ENCODE assay signal across 18 cellular contexts in the genomic region with DNA sequence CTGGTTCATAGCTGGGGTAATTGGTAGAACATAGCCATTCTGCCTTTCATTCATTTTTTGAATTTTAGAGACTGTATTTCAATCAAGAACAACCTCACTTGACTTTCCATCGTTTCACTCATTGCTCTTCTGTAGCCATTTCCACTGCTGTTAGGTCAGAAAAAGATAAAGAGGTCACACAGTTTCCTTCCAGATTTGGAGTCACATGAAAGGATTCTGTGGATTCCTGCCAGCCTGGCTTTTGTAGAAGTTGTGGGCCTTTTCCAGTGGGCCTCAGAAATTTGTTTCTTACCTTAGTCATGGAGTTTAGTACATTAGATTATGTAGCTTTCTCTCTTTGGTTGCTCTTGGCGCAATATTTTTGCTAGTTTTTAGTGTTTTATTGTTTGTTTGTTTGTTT.
A peak's percentile ranks its signal among the peaks of the same experiment; 100 is the strongest.
DNase-seq lines count a peak whose midpoint lies in the region; ATAC-seq and TF ChIP-seq lines count a peak whose summit lies in the region.
"Had no signal": no experiment of that assay in that cellular context is flagged by ENCODE, and none has a peak within 500 bp of the region (broad histone marks: within the 10 kb centered on the region; RNA-seq: fewer than 3 reads in every experiment).

No MANE protein-coding gene starts in this region.

- H3K4me1 ChIP-seq in heart right ventricle (peaks cover 0 to 70% (median 34%) of the 10 kb centered on the region in 9 donors), rectal smooth muscle tissue (ENCODE audit: control insufficient read depth, insufficient read depth, low read length) (peaks cover 15% of the 10 kb centered on the region), transverse colon (peaks cover 0 to 38% (median 2%) of the 10 kb centered on the region in 4 donors)

- no peaks in the 10 kb centered on the region for H3K27me3 ChIP-seq in heart right ventricle
- H3K27me3 ChIP-seq in dorsolateral prefrontal cortex, result no peaks in the 10 kb centered on the region
- no peaks in the 10 kb centered on the region for H3K27me3 ChIP-seq in rectal smooth muscle tissue (ENCODE audit: control insufficient read depth, insufficient read depth, low read length)
- H3K27me3 ChIP-seq in transverse colon, result no peaks in the 10 kb centered on the region

- H3K36me3 ChIP-seq in heart right ventricle (no peaks in the 10 kb centered on the region), rectal smooth muscle tissue (ENCODE audit: control insufficient read depth, insufficient read depth, low read length) (no peaks in the 10 kb centered on the region), transverse colon (no peaks in the 10 kb centered on the region)

- H3K9ac ChIP-seq in rectal smooth muscle tissue (ENCODE audit: low read length), result no peak overlapping the region

- no peak for TF ChIP-seq CTCF in heart right ventricle (IDR thresholded peaks at IDR 0.05)
- TF ChIP-seq CTCF in dorsolateral prefrontal cortex (IDR thresholded peaks at IDR 0.05 in 54 of 56, conservative IDR thresholded peaks at IDR 0.05 in 2 of 56; ENCODE audit: low read depth in 1 of 56, partially characterized antibody in 56 of 56), result no peak
- TF ChIP-seq CTCF in transverse colon (IDR thresholded peaks at IDR 0.05), result no peak

- H3K27ac ChIP-seq in heart right ventricle, result peak overlapping the region in 8 of 10 donors; percentile 56 to 83 (median 72)
- H3K27ac ChIP-seq in dorsolateral prefrontal cortex, result peak overlapping the region in 55 of 59 donors; percentile 9 to 90 (median 72)
- peak overlapping the region; percentile 48 for H3K27ac ChIP-seq in rectal smooth muscle tissue (ENCODE audit: low read depth, low read length)
- peak overlapping the region; percentile 53 to 70 (median 62) for H3K27ac ChIP-seq in transverse colon

- TF ChIP-seq POLR2A in transverse colon (IDR thresholded peaks at IDR 0.05), result no peak

- TF ChIP-seq EP300 in transverse colon (IDR thresholded peaks at IDR 0.05; ENCODE audit: low read depth), result no peak

- in situ Hi-C loops in transverse colon (cut with MboI; ENCODE audit: low pct_ligation_motif_present in 1 of 4, low pct_unique_long_range_greater_than_20kb in 1 of 4, low sequenced_read_pairs in 3 of 4), result no loop called here

- ATAC-seq in heart right ventricle, result peak in 1 of 8 donors; percentile 15
- ATAC-seq in Right ventricle myocardium inferior, result no peak
- ATAC-seq: activated CD8-positive, alpha-beta T cell treated with anti-CD3 and anti-CD28 coated beads, Interleukin-2, amount 10 ng/mL, durations not matched to agents 7 days and 5 days had no signal

- WGBS in heart right ventricle, 2 donors, result 62 to 65% methylated on average over 2 of the region's 2 CpGs
- WGBS in transverse colon (ENCODE audit: low coverage in 1 of 2), 2 donors, result 82 to 92% methylated on average over 2 of the region's 2 CpGs

- intact Hi-C loops in heart right ventricle (cut with DNase I), result no loop called here
- intact Hi-C loops in Right ventricle myocardium inferior (cut with DNase I), result no loop called here
- intact Hi-C loops in dorsolateral prefrontal cortex (cut with DNase I), result no loop called here
- intact Hi-C loops in transverse colon (cut with DNase I; ENCODE audit: low total_unique reads), result no loop called here

- no peak for DNase-seq in heart right ventricle
- no peak for DNase-seq in Right ventricle myocardium inferior (ENCODE audit: missing footprints)
- DNase-seq in dorsolateral prefrontal cortex, result no peak
- DNase-seq in transverse colon, result no peak
- DNase-seq in NCI-H748 (lab: John Stamatoyannopoulos, UW; ENCODE audit: unreplicated experiment), result no peak
- no peak for DNase-seq in 8988T
- DNase-seq in SW 1271 (lab: John Stamatoyannopoulos, UW), result no peak
- DNase-seq: activated CD4-positive, CD25-positive, alpha-beta regulatory T cell; activated CD8-positive, alpha-beta T cell treated with anti-CD3 and anti-CD28 coated beads, Interleukin-2, amount 10 ng/mL, durations not matched to agents 7 days and 5 days; activated naive CD8-positive, alpha-beta T cell treated with anti-CD3 and anti-CD28 coated beads, Interleukin-2, amount 10 ng/mL, durations not matched to agents 7 days and 5 days; KG1; midbrain; NCI-H1092; NCI-H2029 treated with DMSO at 0.1 percent for 48 hours; NCI-H510A treated with DMSO at 0.1 percent for 48 hours; SIG-M5; stimulated activated CD4-positive, alpha-beta T cell treated with anti-CD3 and anti-CD28 coated beads, Interleukin-4, amount 100 ng/mL, for 1 hour had no signal

- H3K4me3 ChIP-seq in heart right ventricle (no peak overlapping the region), dorsolateral prefrontal cortex (no peak overlapping the region), rectal smooth muscle tissue (ENCODE audit: low read length) (no peak overlapping the region), transverse colon (no peak overlapping the region)

- H3K9me3 ChIP-seq in heart right ventricle (no peaks in the 10 kb centered on the region), transverse colon (no peaks in the 10 kb centered on the region)
